1 cellular context compared by ENCODE assay signal in genomic region chr15:38670142-38671002, GRCh38.
TF ChIP-seq lines count a peak whose summit lies in the region.

No MANE protein-coding gene starts in this region.

TF ChIP-seq in GM23338, 12 proteins besides CTCF, POLR2A, EP300 and RAD21 (continued from another document):
- TF ChIP-seq, protein P1, sequence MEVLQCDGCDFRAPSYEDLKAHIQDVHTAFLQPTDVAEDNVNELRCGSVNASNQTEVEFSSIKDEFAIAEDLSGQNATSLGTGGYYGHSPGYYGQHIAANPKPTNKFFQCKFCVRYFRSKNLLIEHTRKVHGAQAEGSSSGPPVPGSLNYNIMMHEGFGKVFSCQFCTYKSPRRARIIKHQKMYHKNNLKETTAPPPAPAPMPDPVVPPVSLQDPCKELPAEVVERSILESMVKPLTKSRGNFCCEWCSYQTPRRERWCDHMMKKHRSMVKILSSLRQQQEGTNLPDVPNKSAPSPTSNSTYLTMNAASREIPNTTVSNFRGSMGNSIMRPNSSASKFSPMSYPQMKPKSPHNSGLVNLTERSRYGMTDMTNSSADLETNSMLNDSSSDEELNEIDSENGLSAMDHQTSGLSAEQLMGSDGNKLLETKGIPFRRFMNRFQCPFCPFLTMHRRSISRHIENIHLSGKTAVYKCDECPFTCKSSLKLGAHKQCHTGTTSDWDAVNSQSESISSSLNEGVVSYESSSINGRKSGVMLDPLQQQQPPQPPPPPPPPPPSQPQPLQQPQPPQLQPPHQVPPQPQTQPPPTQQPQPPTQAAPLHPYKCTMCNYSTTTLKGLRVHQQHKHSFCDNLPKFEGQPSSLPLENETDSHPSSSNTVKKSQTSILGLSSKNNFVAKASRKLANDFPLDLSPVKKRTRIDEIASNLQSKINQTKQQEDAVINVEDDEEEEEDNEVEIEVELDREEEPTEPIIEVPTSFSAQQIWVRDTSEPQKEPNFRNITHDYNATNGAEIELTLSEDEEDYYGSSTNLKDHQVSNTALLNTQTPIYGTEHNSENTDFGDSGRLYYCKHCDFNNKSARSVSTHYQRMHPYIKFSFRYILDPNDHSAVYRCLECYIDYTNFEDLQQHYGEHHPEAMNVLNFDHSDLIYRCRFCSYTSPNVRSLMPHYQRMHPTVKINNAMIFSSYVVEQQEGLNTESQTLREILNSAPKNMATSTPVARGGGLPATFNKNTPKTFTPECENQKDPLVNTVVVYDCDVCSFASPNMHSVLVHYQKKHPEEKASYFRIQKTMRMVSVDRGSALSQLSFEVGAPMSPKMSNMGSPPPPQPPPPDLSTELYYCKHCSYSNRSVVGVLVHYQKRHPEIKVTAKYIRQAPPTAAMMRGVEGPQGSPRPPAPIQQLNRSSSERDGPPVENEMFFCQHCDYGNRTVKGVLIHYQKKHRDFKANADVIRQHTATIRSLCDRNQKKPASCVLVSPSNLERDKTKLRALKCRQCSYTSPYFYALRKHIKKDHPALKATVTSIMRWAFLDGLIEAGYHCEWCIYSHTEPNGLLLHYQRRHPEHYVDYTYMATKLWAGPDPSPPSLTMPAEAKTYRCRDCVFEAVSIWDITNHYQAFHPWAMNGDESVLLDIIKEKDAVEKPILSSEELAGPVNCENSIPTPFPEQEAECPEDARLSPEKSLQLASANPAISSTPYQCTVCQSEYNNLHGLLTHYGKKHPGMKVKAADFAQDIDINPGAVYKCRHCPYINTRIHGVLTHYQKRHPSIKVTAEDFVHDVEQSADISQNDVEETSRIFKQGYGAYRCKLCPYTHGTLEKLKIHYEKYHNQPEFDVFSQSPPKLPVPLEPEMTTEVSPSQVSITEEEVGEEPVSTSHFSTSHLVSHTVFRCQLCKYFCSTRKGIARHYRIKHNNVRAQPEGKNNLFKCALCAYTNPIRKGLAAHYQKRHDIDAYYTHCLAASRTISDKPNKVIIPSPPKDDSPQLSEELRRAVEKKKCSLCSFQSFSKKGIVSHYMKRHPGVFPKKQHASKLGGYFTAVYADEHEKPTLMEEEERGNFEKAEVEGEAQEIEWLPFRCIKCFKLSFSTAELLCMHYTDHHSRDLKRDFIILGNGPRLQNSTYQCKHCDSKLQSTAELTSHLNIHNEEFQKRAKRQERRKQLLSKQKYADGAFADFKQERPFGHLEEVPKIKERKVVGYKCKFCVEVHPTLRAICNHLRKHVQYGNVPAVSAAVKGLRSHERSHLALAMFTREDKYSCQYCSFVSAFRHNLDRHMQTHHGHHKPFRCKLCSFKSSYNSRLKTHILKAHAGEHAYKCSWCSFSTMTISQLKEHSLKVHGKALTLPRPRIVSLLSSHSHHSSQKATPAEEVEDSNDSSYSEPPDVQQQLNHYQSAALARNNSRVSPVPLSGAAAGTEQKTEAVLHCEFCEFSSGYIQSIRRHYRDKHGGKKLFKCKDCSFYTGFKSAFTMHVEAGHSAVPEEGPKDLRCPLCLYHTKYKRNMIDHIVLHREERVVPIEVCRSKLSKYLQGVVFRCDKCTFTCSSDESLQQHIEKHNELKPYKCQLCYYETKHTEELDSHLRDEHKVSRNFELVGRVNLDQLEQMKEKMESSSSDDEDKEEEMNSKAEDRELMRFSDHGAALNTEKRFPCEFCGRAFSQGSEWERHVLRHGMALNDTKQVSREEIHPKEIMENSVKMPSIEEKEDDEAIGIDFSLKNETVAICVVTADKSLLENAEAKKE (CRISPR knock-in tag; IDR thresholded peaks at IDR 0.05) = no peak
- TF ChIP-seq POLR2AphosphoS5 (IDR thresholded peaks at IDR 0.05; ENCODE audit: low read depth) (no peak), ZNF114 (CRISPR knock-in tag; IDR thresholded peaks at IDR 0.05) (no peak), REST (IDR thresholded peaks at IDR 0.05; ENCODE audit: unreplicated experiment) (no peak)
- TF ChIP-seq, protein P2, sequence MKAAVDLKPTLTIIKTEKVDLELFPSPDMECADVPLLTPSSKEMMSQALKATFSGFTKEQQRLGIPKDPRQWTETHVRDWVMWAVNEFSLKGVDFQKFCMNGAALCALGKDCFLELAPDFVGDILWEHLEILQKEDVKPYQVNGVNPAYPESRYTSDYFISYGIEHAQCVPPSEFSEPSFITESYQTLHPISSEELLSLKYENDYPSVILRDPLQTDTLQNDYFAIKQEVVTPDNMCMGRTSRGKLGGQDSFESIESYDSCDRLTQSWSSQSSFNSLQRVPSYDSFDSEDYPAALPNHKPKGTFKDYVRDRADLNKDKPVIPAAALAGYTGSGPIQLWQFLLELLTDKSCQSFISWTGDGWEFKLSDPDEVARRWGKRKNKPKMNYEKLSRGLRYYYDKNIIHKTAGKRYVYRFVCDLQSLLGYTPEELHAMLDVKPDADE (IDR thresholded peaks at IDR 0.05) = no peak
